ENCODE assay signal across 16 cellular contexts in the genomic region with DNA sequence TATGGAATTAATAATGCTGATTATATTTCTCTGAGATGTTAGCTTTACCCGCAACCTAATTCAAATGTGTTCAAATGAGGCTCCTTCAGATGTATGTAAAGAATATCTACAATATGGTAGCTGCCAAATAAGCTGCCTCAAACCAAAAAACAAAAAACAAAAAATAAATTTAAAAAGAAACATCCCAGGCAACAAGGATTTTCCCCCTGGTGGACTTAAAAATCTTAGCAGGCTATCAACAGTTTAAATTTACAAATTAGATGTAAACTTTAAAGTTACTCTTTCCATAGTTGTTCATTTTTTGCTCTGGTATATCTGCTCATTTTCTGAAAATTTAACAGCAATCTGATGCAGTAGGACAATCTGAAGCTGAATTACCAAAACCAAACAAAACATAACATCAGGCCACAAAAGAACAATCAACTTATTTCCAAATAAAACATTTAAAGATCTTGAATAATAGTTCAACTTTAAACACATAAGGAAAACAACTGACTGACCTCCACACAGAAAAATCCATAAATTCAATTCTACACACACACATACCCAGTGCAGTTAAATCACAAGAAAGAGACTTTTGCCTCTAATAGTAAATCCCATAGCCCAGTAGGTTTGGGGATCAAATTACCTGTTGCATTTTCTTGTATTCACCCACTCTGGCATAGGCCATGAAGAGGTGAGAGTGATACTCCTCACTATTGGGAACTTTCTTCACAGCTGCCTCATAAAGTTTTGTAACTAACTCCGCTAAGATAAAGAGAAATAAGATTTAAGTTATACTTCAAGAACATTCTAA. TPM values are rescaled to one million over a fixed set of nuclear protein-coding genes. Genes with fewer than 3 reads are reported as not detected.
DNase-seq lines count a peak whose midpoint lies in the region; ATAC-seq and TF ChIP-seq lines count a peak whose summit lies in the region.
"Had no signal": no experiment of that assay in that cellular context is flagged by ENCODE, and none has a peak within 500 bp of the region (broad histone marks: within the 10 kb centered on the region; RNA-seq: fewer than 3 reads in every experiment).

No MANE protein-coding gene starts in this region.

- no peak overlapping the region for H2AFZ ChIP-seq in mammary epithelial cell (ENCODE audit: low read depth, low read length)

- no peak overlapping the region for H3K27ac Mint-ChIP-seq in MCF 10A (ENCODE audit: low read depth, unreplicated experiment)

- no peaks in the 10 kb centered on the region for H3K9me3 ChIP-seq in mammary epithelial cell (replicated peaks; ENCODE audit: insufficient read depth, low read length)
- H3K9me3 ChIP-seq: BE2C, gastroesophageal sphincter, prostate gland had no signal

- H3K9me3 Mint-ChIP-seq in MCF 10A (ENCODE audit: unreplicated experiment) = no peaks in the 10 kb centered on the region

- in situ Hi-C loops in mammary epithelial cell (cut with MboI; ENCODE audit: low sequenced_read_pairs in 2 of 2) = no loop called here

- no peak overlapping the region for H3K27ac ChIP-seq in mammary epithelial cell (ENCODE audit: insufficient read depth, low read depth, low read length)
- H3K27ac ChIP-seq in VCaP = no peak overlapping the region
- H3K27ac ChIP-seq: gastroesophageal sphincter, prostate gland had no signal

- no peak for DNase-seq in MCF 10A (ENCODE audit: unreplicated experiment)
- DNase-seq in mammary epithelial cell = no peak
- DNase-seq in fibroblast of the aortic adventitia (ENCODE audit: low read depth) = no peak
- DNase-seq in medulla oblongata (ENCODE audit: extremely low spot score) = no peak
- DNase-seq in NCI-H1694 treated with DMSO at 0.1 percent for 48 hours (lab: John Stamatoyannopoulos, UW) = no peak
- no peak for DNase-seq in DMS 273 (lab: John Stamatoyannopoulos, UW; ENCODE audit: unreplicated experiment)
- DNase-seq: activated CD4-positive, CD25-positive, alpha-beta regulatory T cell; activated T-cell treated with anti-CD3 and anti-CD28 coated beads for 4 hours; anterior cingulate cortex; BE2C; dorsolateral prefrontal cortex; midbrain had no signal

- no peaks in the 10 kb centered on the region for H3K27me3 Mint-ChIP-seq in MCF 10A (ENCODE audit: insufficient read depth, unreplicated experiment)

- H3K9ac ChIP-seq in mammary epithelial cell (ENCODE audit: insufficient read depth, low read length) = no peak overlapping the region

- dilution Hi-C loops in mammary epithelial cell (cut with HindIII; ENCODE audit: low sequenced_read_pairs) = no loop called here

- no peaks in the 10 kb centered on the region for H3K27me3 ChIP-seq in mammary epithelial cell (ENCODE audit: insufficient read depth, low read length)
- H3K27me3 ChIP-seq: BE2C, dorsolateral prefrontal cortex, gastroesophageal sphincter had no signal

- no TSS peak for BruUV-seq in MCF 10A (replicated peaks; lab: Mats Ljungman, UMichigan)
- no TSS peak for BruUV-seq in mammary epithelial cell (replicated peaks; lab: Mats Ljungman, UMichigan)

- peaks cover 12% of the 10 kb centered on the region for H3K4me1 Mint-ChIP-seq in MCF 10A (ENCODE audit: insufficient read depth, unreplicated experiment)

- H3K4me3 ChIP-seq in mammary epithelial cell (replicated peaks in 1 of 3; ENCODE audit: insufficient read depth in 1 of 3, low read depth in 2 of 3, low read length in 3 of 3) (no peak overlapping the region), fibroblast of the aortic adventitia (ENCODE audit: low read depth, low read length) (no peak overlapping the region)
- H3K4me3 ChIP-seq: dorsolateral prefrontal cortex, gastroesophageal sphincter, prostate gland had no signal

- no peaks in the 10 kb centered on the region for H4K20me1 ChIP-seq in mammary epithelial cell (ENCODE audit: insufficient read depth, low read length)

- POLR2A ChIA-PET in MCF 10A (lab: Yijun Ruan, JAX) = interaction anchor here (0.6 to 1.3 kb wide), 6 partner anchors 10 to 75 kb away, joined by 3 to 5 read pairs (median 3); partner anchors contain the start of gene NAA25

- H3K4me2 ChIP-seq in mammary epithelial cell (ENCODE audit: insufficient read depth, low read depth, low read length) = no peak overlapping the region

- CTCF ChIA-PET in MCF 10A (lab: Yijun Ruan, JAX) = interaction anchor here (0.6 to 0.8 kb wide), 6 partner anchors 15 to 1486 kb away, joined by 3 to 5 read pairs (median 4); no protein-coding TSS in a partner anchor
- CTCF ChIA-PET in mammary epithelial cell (lab: Charles Lee; ENCODE audit: low non-redundant PET) = no interaction called here

- peaks cover 31% of the 10 kb centered on the region for H3K36me3 ChIP-seq in mammary epithelial cell (ENCODE audit: insufficient read depth, low read length)

- peak; percentile 6 for TF ChIP-seq CTCF in MCF 10A (IDR thresholded peaks at IDR 0.05; ENCODE audit: unreplicated experiment)
- no peak for TF ChIP-seq CTCF in mammary epithelial cell (conservative IDR thresholded peaks at IDR 0.05 in 1 of 2, IDR thresholded peaks at IDR 0.05 in 1 of 2; ENCODE audit: extremely low read depth in 1 of 2, insufficient read depth in 1 of 2, low read depth in 1 of 2, low read length in 2 of 2)
- TF ChIP-seq CTCF in VCaP (conservative IDR thresholded peaks at IDR 0.05) = 0 out of 2 replicates have a peak, but pooled peaks have one; percentile 22
- TF ChIP-seq CTCF in fibroblast of the aortic adventitia (IDR thresholded peaks at IDR 0.05; ENCODE audit: insufficient read depth, low read length) = peak; percentile 39

- peaks cover 88% of the 10 kb centered on the region for H3K36me3 Mint-ChIP-seq in MCF 10A (ENCODE audit: insufficient read depth, unreplicated experiment)

- H3K4me1 ChIP-seq in mammary epithelial cell (ENCODE audit: insufficient read depth, low read length) = no peaks in the 10 kb centered on the region
- H3K4me1 ChIP-seq: BE2C, gastroesophageal sphincter, prostate gland had no signal

- WGBS in mammary epithelial cell (ENCODE audit: low coverage, missing lambda C conversion rate) = 100% methylated on average over 2 of the region's 2 CpGs

- H3K79me2 ChIP-seq in mammary epithelial cell (ENCODE audit: insufficient read depth, low read length) = peaks cover 72% of the 10 kb centered on the region

- intact Hi-C loops in MCF 10A (cut with micrococcal nuclease) = no loop called here
- intact Hi-C loops in mammary epithelial cell (cut with micrococcal nuclease) = loop anchor here (10.0 kb wide), 1 partner anchor 52 kb away; no protein-coding TSS in a partner anchor

- H3K4me3 Mint-ChIP-seq in MCF 10A (ENCODE audit: unreplicated experiment) = no peak overlapping the region

- no peak for ATAC-seq in GM21515 (IDR thresholded peaks at IDR 0.05; ENCODE audit: unreplicated experiment)
- ATAC-seq: gastroesophageal sphincter had no signal

RNA-seq across cellular contexts. Expression of gene NAA25, which starts 21.3 kb away (rescaled TPM):
- total RNA-seq in MCF 10A (2022) (37.1 and 39.2 TPM in 2 replicates), mammary epithelial cell (10 to 100 TPM; 23.7 to 37.0 TPM), fibroblast of the aortic adventitia (ENCODE audit: low replicate concordance) (25.5 and 28.0 TPM in 2 replicates)
- polyA plus RNA-seq in mammary epithelial cell = 13.0 TPM
- 25.7 TPM for polyA minus RNA-seq in mammary epithelial cell

RNA-seq across cellular contexts. Expression of gene TRAFD1, which starts 38.1 kb away (rescaled TPM):
- total RNA-seq in MCF 10A (2022) = 23.4 and 29.7 TPM in 2 replicates
- 10 to 100 TPM; 20.0 to 32.3 TPM for total RNA-seq in mammary epithelial cell
- 16.2 TPM for polyA plus RNA-seq in mammary epithelial cell
- polyA minus RNA-seq in mammary epithelial cell = 16.5 TPM
- 36.5 and 158 TPM in 2 replicates for total RNA-seq in fibroblast of the aortic adventitia (ENCODE audit: low replicate concordance)

Comparison
In these comparisons a context has a peak if more than half of its experiments do, and no peak if none do; other contexts are left out.
1. CTCF ChIP-seq: peak in MCF 10A (single experiment), VCaP (single experiment) and fibroblast of the aortic adventitia (single experiment); none in mammary epithelial cell (0 of 2).